16 cellular contexts compared by ENCODE assay signal in the genomic region with DNA sequence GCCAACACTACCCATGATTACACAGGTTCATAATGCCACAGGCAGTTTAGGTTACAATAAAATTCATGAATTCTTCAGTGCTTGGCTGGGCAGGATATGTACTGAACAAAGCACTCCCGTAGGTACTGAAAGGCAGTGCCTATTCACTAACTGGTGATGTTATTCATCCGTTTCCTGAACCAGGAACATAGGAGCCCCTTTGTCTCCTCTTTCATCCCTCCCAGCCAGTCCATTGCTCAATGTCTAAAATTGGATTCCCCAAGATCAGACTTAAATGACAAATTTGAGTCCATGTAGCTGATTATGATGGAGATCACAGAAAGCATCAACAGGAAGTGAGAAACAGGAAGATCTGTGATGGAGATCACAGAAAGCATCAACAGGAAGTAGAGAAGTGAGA.
A peak's percentile ranks its signal among the peaks of the same experiment; 100 is the strongest.
DNase-seq lines count a peak whose midpoint lies in the region; ATAC-seq and TF ChIP-seq lines count a peak whose summit lies in the region.
"Had no signal": no experiment of that assay in that cellular context is flagged by ENCODE, and none has a peak within 500 bp of the region (broad histone marks: within the 10 kb centered on the region; RNA-seq: fewer than 3 reads in every experiment).

No MANE protein-coding gene starts in this region.

- no peaks in the 10 kb centered on the region for H3K4me1 Mint-ChIP-seq in activated T-cell treated with anti-CD3 and anti-CD28 coated beads, Interleukin-2, amount 50 U/mL, for 4 hours (ENCODE audit: low read depth)

- no peak for TF ChIP-seq CTCF in OCI-LY1 (IDR thresholded peaks at IDR 0.05; ENCODE audit: low read length)
- no peak for TF ChIP-seq CTCF in spleen (IDR thresholded peaks at IDR 0.05 in 8 of 11, conservative IDR thresholded peaks at IDR 0.05 in 3 of 11)

- H3K27me3 ChIP-seq in OCI-LY1 (ENCODE audit: insufficient read depth, low read length), result no peaks in the 10 kb centered on the region
- H3K27me3 ChIP-seq in spleen (replicated peaks in 1 of 7), result no peaks in the 10 kb centered on the region

- no peaks in the 10 kb centered on the region for H3K36me3 Mint-ChIP-seq in activated T-cell treated with anti-CD3 and anti-CD28 coated beads, Interleukin-2, amount 50 U/mL, for 4 hours (ENCODE audit: insufficient read depth)

- no peak overlapping the region for H3K9ac ChIP-seq in OCI-LY1 (ENCODE audit: low read length)
- H3K9ac ChIP-seq: GM23248 had no signal

- ATAC-seq in HG03457 (IDR thresholded peaks at IDR 0.05; ENCODE audit: unreplicated experiment), result no peak
- no peak for ATAC-seq in activated T-cell treated with anti-CD3 and anti-CD28 coated beads, Interleukin-2, amount 50 U/mL, for 4 hours

- peaks cover 13% of the 10 kb centered on the region for H3K4me1 ChIP-seq in OCI-LY1 (ENCODE audit: insufficient read depth, low read length, severe bottlenecking)
- no peaks in the 10 kb centered on the region for H3K4me1 ChIP-seq in spleen

- no peaks in the 10 kb centered on the region for H3K9me3 ChIP-seq in OCI-LY1 (ENCODE audit: low read length)
- no peaks in the 10 kb centered on the region for H3K9me3 ChIP-seq in spleen

- no peak overlapping the region for H3K4me2 ChIP-seq in OCI-LY1 (ENCODE audit: low read length)

- no peak overlapping the region for H2AFZ ChIP-seq in OCI-LY1 (ENCODE audit: low read length)
- H2AFZ ChIP-seq: GM23248 had no signal

- no peaks in the 10 kb centered on the region for H3K36me3 ChIP-seq in OCI-LY1 (ENCODE audit: insufficient read depth, low read length)
- H3K36me3 ChIP-seq in spleen, result no peaks in the 10 kb centered on the region

- POLR2A ChIA-PET in HEK293T (lab: Yijun Ruan, JAX), result no interaction called here

- intact Hi-C loops in spleen (cut with DNase I; ENCODE audit: low total_unique reads), result no loop called here

- H3K9me2 ChIP-seq in OCI-LY1 (ENCODE audit: low read depth, low read length), result no peaks in the 10 kb centered on the region

- 44 to 69% (median 59%) methylated on average over 2 of the region's 2 CpGs for WGBS in spleen, 5 donors

- peak overlapping the region; percentile 5 for H3K27ac ChIP-seq in OCI-LY1 (ENCODE audit: low read depth, low read length, poor library complexity, severe bottlenecking)
- no peak overlapping the region for H3K27ac ChIP-seq in spleen
- H3K27ac ChIP-seq: GM23248 had no signal

- no peaks in the 10 kb centered on the region for H3K79me2 ChIP-seq in OCI-LY1 (ENCODE audit: insufficient read depth, low read length)

- CTCF ChIA-PET in HEK293T (lab: Yijun Ruan, JAX), result no interaction called here

- H3K4me3 Mint-ChIP-seq in activated T-cell treated with anti-CD3 and anti-CD28 coated beads, Interleukin-2, amount 50 U/mL, for 4 hours, result no peak overlapping the region
- H3K4me3 Mint-ChIP-seq: CD4-positive, alpha-beta T cell had no signal

- H3K4me3 ChIP-seq in OCI-LY1 (ENCODE audit: low read depth, low read length, poor library complexity, severe bottlenecking) (no peak overlapping the region), spleen (no peak overlapping the region)
- H3K4me3 ChIP-seq: GM23248 had no signal

- no peaks in the 10 kb centered on the region for H3F3A ChIP-seq in OCI-LY1 (ENCODE audit: insufficient read depth, low read length)

- H3K9me3 Mint-ChIP-seq in activated T-cell treated with anti-CD3 and anti-CD28 coated beads, Interleukin-2, amount 50 U/mL, for 4 hours, result peaks cover 3% of the 10 kb centered on the region
- H3K9me3 Mint-ChIP-seq: CD4-positive, alpha-beta T cell had no signal

- H4K20me1 ChIP-seq in OCI-LY1 (ENCODE audit: insufficient read depth, low read length), result no peaks in the 10 kb centered on the region

- peak; percentile 16 for DNase-seq in DMS153 (lab: John Stamatoyannopoulos, UW)
- DNase-seq in NCI-H2081 (lab: John Stamatoyannopoulos, UW), result peak; percentile 59 to 86
- DNase-seq in foreskin melanocyte, result peak; percentile 67
- no peak for DNase-seq in activated T-cell treated with anti-CD3 and anti-CD28 coated beads, Interleukin-2, amount 50 U/mL, for 4 hours
- DNase-seq in HEK293T (ENCODE audit: extremely low spot score), result no peak
- no peak for DNase-seq in spleen
- DNase-seq: ACHN; C1 segment of cervical spinal cord; CD4-positive, alpha-beta T cell; COR-L47; DMS53; GM23248; H7 had no signal

- H3K27me3 Mint-ChIP-seq in activated T-cell treated with anti-CD3 and anti-CD28 coated beads, Interleukin-2, amount 50 U/mL, for 4 hours (ENCODE audit: low read depth), result no peaks in the 10 kb centered on the region
- H3K27me3 Mint-ChIP-seq: CD4-positive, alpha-beta T cell; IgD-negative memory B cell had no signal

- no peak for TF ChIP-seq POLR2A in spleen (IDR thresholded peaks at IDR 0.05)

TF ChIP-seq in HEK293T, 16 proteins besides CTCF, POLR2A, EP300 and RAD21:
- no peak for TF ChIP-seq SP1 (IDR thresholded peaks at IDR 0.05)

Comparison
In these comparisons a context has a peak if more than half of its experiments do, and no peak if none do; other contexts are left out.
1. DNase-seq: peak in DMS153 (single experiment), NCI-H2081 (2 of 2) and foreskin melanocyte (single experiment); none in activated T-cell treated with anti-CD3 and anti-CD28 coated beads, Interleukin-2, amount 50 U/mL, for 4 hours (single experiment), HEK293T (single experiment) and spleen (single experiment).